Comparison of ENCODE assay signal across 26 cellular contexts in genomic region chr13:49253310-49253709, GRCh38. TPM values are rescaled to one million over a fixed set of nuclear protein-coding genes. Genes with fewer than 3 reads are reported as not detected.
A peak's percentile ranks its signal among the peaks of the same experiment; 100 is the strongest.
DNase-seq lines count a peak whose midpoint lies in the region; ATAC-seq and TF ChIP-seq lines count a peak whose summit lies in the region.
"Had no signal": no experiment of that assay in that cellular context is flagged by ENCODE, and none has a peak within 500 bp of the region (broad histone marks: within the 10 kb centered on the region; RNA-seq: fewer than 3 reads in every experiment).

No MANE protein-coding gene starts in this region.

- H3K4me1 Mint-ChIP-seq in activated CD4-positive, alpha-beta T cell treated with anti-CD3 and anti-CD28 coated beads for 36 hours = peaks cover 66% of the 10 kb centered on the region
- H3K4me1 Mint-ChIP-seq in natural killer cell = peaks cover 22 to 38% of the 10 kb centered on the region in 2 donors

- peak; percentile 47 for ATAC-seq in activated CD4-positive, alpha-beta T cell treated with anti-CD3 and anti-CD28 coated beads for 36 hours
- ATAC-seq in left colon (peak; percentile 86), natural killer cell (no peak)
- ATAC-seq: body of pancreas; stimulated activated memory B cell treated with anti-CD40 and anti-IgM and Interleukin-4, amounts not matched to agents 10 μg/mL and 1 μg/mL and 100 μg/mL, for 72 hours had no signal

- peaks cover 37% of the 10 kb centered on the region for H3K36me3 Mint-ChIP-seq in activated CD4-positive, alpha-beta T cell treated with anti-CD3 and anti-CD28 coated beads for 36 hours (ENCODE audit: low read depth)
- no peaks in the 10 kb centered on the region for H3K36me3 Mint-ChIP-seq in natural killer cell

- no peak overlapping the region for H3K4me3 Mint-ChIP-seq in activated CD4-positive, alpha-beta T cell treated with anti-CD3 and anti-CD28 coated beads for 36 hours
- no peak overlapping the region for H3K4me3 Mint-ChIP-seq in natural killer cell
- H3K4me3 Mint-ChIP-seq: stimulated activated memory B cell treated with anti-CD40 and anti-IgM and Interleukin-4, amounts not matched to agents 10 μg/mL and 1 μg/mL and 100 μg/mL, for 72 hours had no signal

- H3K27me3 Mint-ChIP-seq in activated CD4-positive, alpha-beta T cell treated with anti-CD3 and anti-CD28 coated beads for 36 hours = no peaks in the 10 kb centered on the region
- no peaks in the 10 kb centered on the region for H3K27me3 Mint-ChIP-seq in natural killer cell (ENCODE audit: low read depth in 2 of 2)
- H3K27me3 Mint-ChIP-seq: stimulated activated memory B cell treated with anti-CD40 and anti-IgM and Interleukin-4, amounts not matched to agents 10 μg/mL and 1 μg/mL and 100 μg/mL, for 72 hours had no signal

- peak; percentile 16 for DNase-seq in activated CD4-positive, alpha-beta T cell treated with anti-CD3 and anti-CD28 coated beads for 36 hours
- DNase-seq in activated CD4-positive, alpha-beta T cell treated with anti-CD3 and anti-CD28 coated beads, Interleukin-2, amount 50 U/mL, for 48 hours = no peak
- DNase-seq in GF-D8 (lab: John Stamatoyannopoulos, UW) (peak; percentile 52), OCI-M1 (lab: John Stamatoyannopoulos, UW) (peak; percentile 41), left colon (no peak), natural killer cell (no peak), posterior cingulate gyrus (no peak)
- DNase-seq in activated effector memory CD4-positive, alpha-beta T cell treated with anti-CD3 and anti-CD28 coated beads, Interleukin-2, amount 50 U/mL, for 16 hours = no peak
- DNase-seq: activated CD4-positive, alpha-beta T cell treated with anti-CD3 and anti-CD28 coated beads for 1 hour; body of pancreas; Caco-2; effector CD4-positive, alpha-beta T cell; foreskin fibroblast; mesenchymal stem cell; NCI-H1417 treated with DMSO at 0.1 percent for 48 hours; NCI-H2081 treated with DMSO at 0.1 percent for 48 hours; retina; testis had no signal

- CTCF ChIA-PET in activated CD4-positive, alpha-beta T cell treated with anti-CD3 and anti-CD28 coated beads for 36 hours (lab: Charles Lee) = no interaction called here

- no peak for TF ChIP-seq CTCF in natural killer cell (IDR thresholded peaks at IDR 0.05)

- H3K9me3 Mint-ChIP-seq in activated CD4-positive, alpha-beta T cell treated with anti-CD3 and anti-CD28 coated beads for 36 hours (ENCODE audit: low read depth) = no peaks in the 10 kb centered on the region
- no peaks in the 10 kb centered on the region for H3K9me3 Mint-ChIP-seq in natural killer cell
- H3K9me3 Mint-ChIP-seq: stimulated activated memory B cell treated with anti-CD40 and anti-IgM and Interleukin-4, amounts not matched to agents 10 μg/mL and 1 μg/mL and 100 μg/mL, for 72 hours had no signal

- H3K27ac Mint-ChIP-seq in activated CD4-positive, alpha-beta T cell treated with anti-CD3 and anti-CD28 coated beads for 36 hours = no peak overlapping the region
- H3K27ac Mint-ChIP-seq in natural killer cell = no peak overlapping the region
- H3K27ac Mint-ChIP-seq: stimulated activated memory B cell treated with anti-CD40 and anti-IgM and Interleukin-4, amounts not matched to agents 10 μg/mL and 1 μg/mL and 100 μg/mL, for 72 hours had no signal

- intact Hi-C loops in activated CD4-positive, alpha-beta T cell treated with anti-CD3 and anti-CD28 coated beads for 36 hours (cut with DNase I, micrococcal nuclease) = no loop called here
- intact Hi-C loops in left colon (cut with DNase I, micrococcal nuclease) = no loop called here
- intact Hi-C loops in natural killer cell (cut with micrococcal nuclease) = no loop called here
- intact Hi-C loops in posterior cingulate gyrus (cut with DNase I) = no loop called here

- POLR2A ChIA-PET in activated CD4-positive, alpha-beta T cell treated with anti-CD3 and anti-CD28 coated beads for 36 hours (lab: Charles Lee) = no interaction called here

RNA-seq across cellular contexts. Expression of gene CDADC1, which starts 5.6 kb away (rescaled TPM):
- 1 to 10 TPM; 8.5 to 9.7 TPM for total RNA-seq in activated CD4-positive, alpha-beta T cell treated with anti-CD3 and anti-CD28 coated beads for 36 hours
- total RNA-seq in left colon (1 to 10 TPM; 6.5 to 7.1 TPM), natural killer cell (10 to 100 TPM; 32.0 to 39.4 (median 33.6) TPM)

RNA-seq across cellular contexts. Expression of gene MLNR, which starts 33.2 kb away (rescaled TPM):
- total RNA-seq in activated CD4-positive, alpha-beta T cell treated with anti-CD3 and anti-CD28 coated beads for 36 hours = not detected
- total RNA-seq in left colon = not detected
- not detected for total RNA-seq in natural killer cell
- total RNA-seq: A172, body of pancreas, Caco-2, chondrocyte, H4, M059J, myocyte, osteoblast, smooth muscle cell had no signal

Comparison
In these comparisons a context has a peak if more than half of its experiments do, and no peak if none do; other contexts are left out.
1. DNase-seq: peak in activated CD4-positive, alpha-beta T cell treated with anti-CD3 and anti-CD28 coated beads for 36 hours (single experiment), GF-D8 (single experiment) and OCI-M1 (single experiment); none in activated CD4-positive, alpha-beta T cell treated with anti-CD3 and anti-CD28 coated beads, Interleukin-2, amount 50 U/mL, for 48 hours (0 of 2), left colon (0 of 2), activated effector memory CD4-positive, alpha-beta T cell treated with anti-CD3 and anti-CD28 coated beads, Interleukin-2, amount 50 U/mL, for 16 hours (single experiment), natural killer cell (single experiment) and posterior cingulate gyrus (0 of 10).
2. ATAC-seq: peak in activated CD4-positive, alpha-beta T cell treated with anti-CD3 and anti-CD28 coated beads for 36 hours (single experiment) and left colon (single experiment); none in natural killer cell (0 of 3).